9 cellular contexts compared by ENCODE assay signal in the genomic region with DNA sequence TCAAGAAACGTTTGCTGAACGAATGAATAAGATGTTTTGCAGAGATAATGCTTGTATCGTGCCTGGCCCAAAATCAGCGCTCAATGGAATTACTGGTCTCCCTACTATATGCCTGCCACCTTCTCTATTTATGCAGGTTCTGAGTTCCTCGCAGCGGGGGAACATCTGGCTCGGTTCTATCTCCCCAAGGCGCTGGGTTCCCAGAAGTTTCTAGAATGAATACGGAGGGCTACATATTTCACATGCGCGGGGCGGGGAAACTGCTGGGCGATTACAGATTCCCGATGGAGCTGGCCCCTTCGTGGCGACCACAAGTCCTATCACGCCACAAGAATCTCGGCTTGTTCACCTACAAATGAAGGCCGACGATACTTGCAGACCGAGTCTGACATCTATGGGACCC. TPM values are rescaled to one million over a fixed set of nuclear protein-coding genes. Genes with fewer than 3 reads are reported as not detected.
DNase-seq lines count a peak whose midpoint lies in the region; ATAC-seq and TF ChIP-seq lines count a peak whose summit lies in the region.
"Had no signal": no experiment of that assay in that cellular context is flagged by ENCODE, and none has a peak within 500 bp of the region (broad histone marks: within the 10 kb centered on the region; RNA-seq: fewer than 3 reads in every experiment).

No MANE protein-coding gene starts in this region.

- H3K4me2 ChIP-seq in GM23248 (ENCODE audit: unreplicated experiment) (peak overlapping the region; percentile 95), OCI-LY1 (ENCODE audit: low read length) (peak overlapping the region; percentile 82), neural progenitor cell (peak overlapping the region; percentile 97)

- H3K9me2 ChIP-seq in GM23248 (ENCODE audit: insufficient read depth) (no peaks in the 10 kb centered on the region), OCI-LY1 (ENCODE audit: low read depth, low read length) (no peaks in the 10 kb centered on the region)

- H3K4me3 Mint-ChIP-seq in CD4-positive, CD25-positive, alpha-beta regulatory T cell, result peak overlapping the region; percentile 97 to 99 (median 99)
- H3K4me3 Mint-ChIP-seq in neural progenitor cell, result peak overlapping the region; percentile 99

- TF ChIP-seq CTCF in OCI-LY1 (IDR thresholded peaks at IDR 0.05; ENCODE audit: low read length) (no peak), epithelial cell of esophagus (IDR thresholded peaks at IDR 0.05; ENCODE audit: insufficient read depth, low read depth, low read length, missing control alignments) (no peak), neural progenitor cell (IDR thresholded peaks at IDR 0.05) (no peak)

- H3K4me1 Mint-ChIP-seq in CD4-positive, CD25-positive, alpha-beta regulatory T cell, result peaks cover 20 to 40% (median 32%) of the 10 kb centered on the region in 4 donors
- peaks cover 22% of the 10 kb centered on the region for H3K4me1 Mint-ChIP-seq in neural progenitor cell

- peak overlapping the region; percentile 98 for H3K4me3 ChIP-seq in CD4-positive, CD25-positive, alpha-beta regulatory T cell (ENCODE audit: low read depth, low read length)
- peak overlapping the region; percentile 93 for H3K4me3 ChIP-seq in GM23248
- H3K4me3 ChIP-seq in OCI-LY1 (ENCODE audit: low read depth, low read length, poor library complexity, severe bottlenecking), result peak overlapping the region; percentile 76
- peak overlapping the region; percentile 99 for H3K4me3 ChIP-seq in epithelial cell of esophagus (ENCODE audit: low read length)
- H3K4me3 ChIP-seq in neural progenitor cell, result peak overlapping the region; percentile 85

- H3K36me3 Mint-ChIP-seq in CD4-positive, CD25-positive, alpha-beta regulatory T cell, result peaks cover 11% of the 10 kb centered on the region
- peaks cover 2% of the 10 kb centered on the region for H3K36me3 Mint-ChIP-seq in neural progenitor cell

- peak overlapping the region; percentile 91 for H2AFZ ChIP-seq in GM23248
- peak overlapping the region; percentile 14; the same call in 1 of the 2 replicates for H2AFZ ChIP-seq in OCI-LY1 (ENCODE audit: low read length)
- H2AFZ ChIP-seq in neural progenitor cell (replicated peaks), result peak overlapping the region; percentile 77

- peaks cover 10% of the 10 kb centered on the region for H3K36me3 ChIP-seq in CD4-positive, CD25-positive, alpha-beta regulatory T cell (ENCODE audit: control insufficient read depth, insufficient read depth, low read length)
- no peaks in the 10 kb centered on the region for H3K36me3 ChIP-seq in GM23248 (ENCODE audit: low read depth)
- peaks cover 18% of the 10 kb centered on the region; the same call in 1 of the 2 replicates for H3K36me3 ChIP-seq in OCI-LY1 (ENCODE audit: insufficient read depth, low read length)
- H3K36me3 ChIP-seq in neural progenitor cell, result no peaks in the 10 kb centered on the region

- ATAC-seq in CD4-positive, CD25-positive, alpha-beta regulatory T cell (ENCODE audit: low read depth in 2 of 2), result peak in 1 of 2 donors; percentile 6

- H4K20me1 ChIP-seq in GM23248 (ENCODE audit: insufficient read depth) (no peaks in the 10 kb centered on the region), OCI-LY1 (ENCODE audit: insufficient read depth, low read length) (no peaks in the 10 kb centered on the region), neural progenitor cell (ENCODE audit: low read depth) (no peaks in the 10 kb centered on the region)

- no peaks in the 10 kb centered on the region for H3K9me3 Mint-ChIP-seq in CD4-positive, CD25-positive, alpha-beta regulatory T cell
- no peaks in the 10 kb centered on the region for H3K9me3 Mint-ChIP-seq in neural progenitor cell

- H3K27ac ChIP-seq in CD4-positive, CD25-positive, alpha-beta regulatory T cell (ENCODE audit: insufficient read depth, low read length, poor library complexity, severe bottlenecking), result peak overlapping the region; percentile 79
- H3K27ac ChIP-seq in GM23248, result peak overlapping the region; percentile 68
- H3K27ac ChIP-seq in OCI-LY1 (ENCODE audit: low read depth, low read length, poor library complexity, severe bottlenecking), result peak overlapping the region; percentile 77
- no peak overlapping the region for H3K27ac ChIP-seq in neural progenitor cell

- H3K4me1 ChIP-seq in CD4-positive, CD25-positive, alpha-beta regulatory T cell (ENCODE audit: control insufficient read depth, insufficient read depth, low read length, poor library complexity, severe bottlenecking), result peaks cover 24% of the 10 kb centered on the region
- H3K4me1 ChIP-seq in GM23248 (ENCODE audit: insufficient read depth) (peaks cover 11% of the 10 kb centered on the region), OCI-LY1 (ENCODE audit: insufficient read depth, low read length, severe bottlenecking) (peaks cover 27% of the 10 kb centered on the region), neural progenitor cell (peaks cover 6% of the 10 kb centered on the region)

- WGBS in GM23248 (ENCODE audit: low coverage in 1 of 2, low lambda C conversion rate in 2 of 2, missing lambda C conversion rate in 2 of 2), 2 experiments, result 0 to 1% methylated on average over 21 of the region's 21 CpGs

- H3K9me3 ChIP-seq in CD4-positive, CD25-positive, alpha-beta regulatory T cell (ENCODE audit: control insufficient read depth in 2 of 2, low read length in 2 of 2), result no peaks in the 10 kb centered on the region
- H3K9me3 ChIP-seq in GM23248 (ENCODE audit: low read depth), result no peaks in the 10 kb centered on the region
- H3K9me3 ChIP-seq in OCI-LY1 (ENCODE audit: low read length), result no peaks in the 10 kb centered on the region
- no peaks in the 10 kb centered on the region for H3K9me3 ChIP-seq in neural progenitor cell (ENCODE audit: low read depth)

- H3F3A ChIP-seq in GM23248 (ENCODE audit: insufficient read depth), result 0 out of 2 replicates have a peak, but pooled peaks cover 5% of the 10 kb centered on the region
- no peaks in the 10 kb centered on the region for H3F3A ChIP-seq in OCI-LY1 (ENCODE audit: insufficient read depth, low read length)
- peaks cover 20% of the 10 kb centered on the region for H3F3A ChIP-seq in neural progenitor cell (ENCODE audit: low read depth)

- in situ Hi-C loops in GM23248 (cut with MboI), result no loop called here

- H3K79me2 ChIP-seq in GM23248 (ENCODE audit: insufficient read depth) (peaks cover 45% of the 10 kb centered on the region), OCI-LY1 (ENCODE audit: insufficient read depth, low read length) (peaks cover 23% of the 10 kb centered on the region), neural progenitor cell (ENCODE audit: low read depth) (peaks cover 38% of the 10 kb centered on the region)

- H3K9ac ChIP-seq in GM23248, result peak overlapping the region; percentile 87
- H3K9ac ChIP-seq in OCI-LY1 (ENCODE audit: low read length), result peak overlapping the region; percentile 83
- H3K9ac ChIP-seq in neural progenitor cell, result no peak overlapping the region

- H3K27me3 Mint-ChIP-seq in CD4-positive, CD25-positive, alpha-beta regulatory T cell, result peaks cover 4% of the 10 kb centered on the region
- H3K27me3 Mint-ChIP-seq in neural progenitor cell (ENCODE audit: insufficient read depth, low read depth), result peaks cover 2% of the 10 kb centered on the region

- H3K27ac Mint-ChIP-seq in CD4-positive, CD25-positive, alpha-beta regulatory T cell, result peak overlapping the region; percentile 98 to 99 (median 98)
- peak overlapping the region; percentile 93 for H3K27ac Mint-ChIP-seq in neural progenitor cell

- DNase-seq in CD4-positive, CD25-positive, alpha-beta regulatory T cell, result no peak
- DNase-seq in GM23248, result peak; percentile 66
- DNase-seq in epithelial cell of esophagus (ENCODE audit: low read depth), result no peak
- DNase-seq in neural progenitor cell (ENCODE audit: low spot score), result no peak
- no peak for DNase-seq in DMS53 (lab: John Stamatoyannopoulos, UW)
- DNase-seq in activated effector memory CD4-positive, alpha-beta T cell treated with Interleukin-2 at 50 U/mL for 16 hours, result no peak
- no peak for DNase-seq in effector CD4-positive, alpha-beta T cell

- no peaks in the 10 kb centered on the region for H3K27me3 ChIP-seq in CD4-positive, CD25-positive, alpha-beta regulatory T cell (ENCODE audit: control insufficient read depth, insufficient read depth, low read length)
- no peaks in the 10 kb centered on the region for H3K27me3 ChIP-seq in GM23248 (replicated peaks; ENCODE audit: insufficient read depth)
- no peaks in the 10 kb centered on the region for H3K27me3 ChIP-seq in OCI-LY1 (ENCODE audit: insufficient read depth, low read length)
- peaks cover 10% of the 10 kb centered on the region for H3K27me3 ChIP-seq in neural progenitor cell

RNA-seq across cellular contexts. Expression of a gene that starts 0.4 kb away (rescaled TPM):
- 51.0 TPM for total RNA-seq in CD4-positive, CD25-positive, alpha-beta regulatory T cell
- 10 to 100 TPM; 50.6 to 60.1 (median 55.3) TPM for polyA plus RNA-seq in CD4-positive, CD25-positive, alpha-beta regulatory T cell
- total RNA-seq in GM23248 (2014; rRNA removed; shearing (Covaris generic)), result 27.8 and 55.5 TPM in 2 replicates
- polyA plus RNA-seq in GM23248 (2016; fragmentation: Nextera tagmentation; extraction: Ambion mirVana), result 28.3 and 31.2 TPM in 2 replicates
- 36.4 and 69.1 TPM in 2 replicates for total RNA-seq in neural progenitor cell (ENCODE audit: low replicate concordance)

RNA-seq across cellular contexts. Expression of a gene that starts 20.4 kb away (rescaled TPM):
- total RNA-seq in CD4-positive, CD25-positive, alpha-beta regulatory T cell, result 36.2 TPM
- polyA plus RNA-seq in CD4-positive, CD25-positive, alpha-beta regulatory T cell, result 10 to 100 TPM in 1 of 4 donors, 1 to 10 TPM in 3; 4.1 to 11.0 (median 5.9) TPM
- total RNA-seq in GM23248 (2014; rRNA removed; shearing (Covaris generic)), result 66.9 and 76.4 TPM in 2 replicates
- polyA plus RNA-seq in GM23248 (2016; fragmentation: Nextera tagmentation; extraction: Ambion mirVana), result 31.1 and 42.7 TPM in 2 replicates
- total RNA-seq in neural progenitor cell (ENCODE audit: low replicate concordance), result 29.8 and 59.2 TPM in 2 replicates

RNA-seq across cellular contexts. Expression of a gene that starts 37.9 kb away (rescaled TPM):
- not detected for total RNA-seq in CD4-positive, CD25-positive, alpha-beta regulatory T cell
- not detected for polyA plus RNA-seq in CD4-positive, CD25-positive, alpha-beta regulatory T cell
- not detected in 2 replicates for total RNA-seq in GM23248 (2014; rRNA removed; shearing (Covaris generic))
- not detected in 2 replicates for polyA plus RNA-seq in GM23248 (2016; fragmentation: Nextera tagmentation; extraction: Ambion mirVana)
- total RNA-seq in neural progenitor cell (ENCODE audit: low replicate concordance), result not detected in 2 replicates
- total RNA-seq: HT1080 had no signal

RNA-seq across cellular contexts. Expression of a gene that starts 39.9 kb away (rescaled TPM):
- 150 TPM for total RNA-seq in CD4-positive, CD25-positive, alpha-beta regulatory T cell
- polyA plus RNA-seq in CD4-positive, CD25-positive, alpha-beta regulatory T cell, result 100 to 1,000 TPM; 232 to 294 (median 248) TPM
- total RNA-seq in GM23248 (2014; rRNA removed; shearing (Covaris generic)), result 889 and 951 TPM in 2 replicates
- polyA plus RNA-seq in GM23248 (2016; fragmentation: Nextera tagmentation; extraction: Ambion mirVana), result 1,073 and 1,100 TPM in 2 replicates
- 309 and 335 TPM in 2 replicates for total RNA-seq in neural progenitor cell (ENCODE audit: low replicate concordance)

RNA-seq across cellular contexts. Expression of a gene that starts 51.3 kb away (rescaled TPM):
- total RNA-seq in CD4-positive, CD25-positive, alpha-beta regulatory T cell, result 128 TPM
- 10 to 100 TPM; 38.6 to 51.4 (median 40.5) TPM for polyA plus RNA-seq in CD4-positive, CD25-positive, alpha-beta regulatory T cell
- total RNA-seq in GM23248 (2014; rRNA removed; shearing (Covaris generic)), result 47.8 and 56.5 TPM in 2 replicates
- 58.6 and 59.1 TPM in 2 replicates for polyA plus RNA-seq in GM23248 (2016; fragmentation: Nextera tagmentation; extraction: Ambion mirVana)
- 22.0 and 30.4 TPM in 2 replicates for total RNA-seq in neural progenitor cell (ENCODE audit: low replicate concordance)

Comparison
In these comparisons a context has a peak if more than half of its experiments do, and no peak if none do; other contexts are left out.
1. H2AFZ ChIP-seq: peak in every context shown above with its lines; median percentile 91 in GM23248; 77 in neural progenitor cell; 14 in OCI-LY1.